28 cellular contexts compared by ENCODE assay signal in genomic region chr6:14571728-14572127, GRCh38.
DNase-seq lines count a peak whose midpoint lies in the region; ATAC-seq, FAIRE-seq and TF ChIP-seq lines count a peak whose summit lies in the region.
"Had no signal": no experiment of that assay in that cellular context is flagged by ENCODE, and none has a peak within 500 bp of the region (broad histone marks: within the 10 kb centered on the region; RNA-seq: fewer than 3 reads in every experiment).

No MANE protein-coding gene starts in this region.

- H3K9me1 ChIP-seq in K562 (ENCODE audit: control insufficient read depth, insufficient read depth, low read length) = no peaks in the 10 kb centered on the region

- H3K4me1 ChIP-seq in heart right ventricle (peaks cover 0 to 20% (median 3%) of the 10 kb centered on the region in 9 donors), right atrium auricular region (peaks cover 0 to 23% of the 10 kb centered on the region in 2 donors), K562 (replicated peaks in 1 of 2; ENCODE audit: control insufficient read depth in 2 of 2, insufficient read depth in 2 of 2, low read length in 2 of 2) (peaks cover 3 to 8% of the 10 kb centered on the region in 2 experiments; a peak in 4 of 5 replicates), endodermal cell (ENCODE audit: control insufficient read depth, insufficient read depth, low read length) (peaks cover 8% of the 10 kb centered on the region)

- no peak overlapping the region for H3K4me2 ChIP-seq in K562 (ENCODE audit: insufficient read depth, low read length)
- H3K4me2 ChIP-seq: A549 had no signal

- ATAC-seq in heart right ventricle (peak in 5 of 8 donors; percentile 32 to 61 (median 48)), K562 (no peak), HG03565 (IDR thresholded peaks at IDR 0.05; ENCODE audit: unreplicated experiment) (no peak)
- ATAC-seq in stimulated activated naive B cell treated with anti-CD40 and anti-IgM and Interleukin-4, amounts not matched to agents 10 μg/mL and 1 μg/mL and 100 μg/mL, for 72 hours (replicated peaks) = no peak
- ATAC-seq: A549; CD8-positive, alpha-beta T cell; GM12878; HCT116; PC-3 had no signal

- H3K9me3 Mint-ChIP-seq in stimulated activated naive B cell treated with anti-CD40 and anti-IgM and Interleukin-4, amounts not matched to agents 10 μg/mL and 1 μg/mL and 100 μg/mL, for 72 hours = peaks cover 7 to 9% of the 10 kb centered on the region in 2 donors
- peaks cover 3% of the 10 kb centered on the region for H3K9me3 Mint-ChIP-seq in endodermal cell
- H3K9me3 Mint-ChIP-seq: CD8-positive, alpha-beta T cell had no signal

- TF ChIP-seq EP300 in K562 (IDR thresholded peaks at IDR 0.05; ENCODE audit: low read length) = no peak

- no peaks in the 10 kb centered on the region for H3K27me3 Mint-ChIP-seq in stimulated activated naive B cell treated with anti-CD40 and anti-IgM and Interleukin-4, amounts not matched to agents 10 μg/mL and 1 μg/mL and 100 μg/mL, for 72 hours
- H3K27me3 Mint-ChIP-seq in endodermal cell (ENCODE audit: insufficient read depth) = peaks cover 3% of the 10 kb centered on the region

- in situ Hi-C loops in K562 (cut with MboI) = no loop called here

- H3K36me3 ChIP-seq in heart right ventricle = no peaks in the 10 kb centered on the region
- H3K36me3 ChIP-seq in right atrium auricular region = no peaks in the 10 kb centered on the region
- H3K36me3 ChIP-seq in K562 (ENCODE audit: control insufficient read depth, insufficient read depth, low read length) = no peaks in the 10 kb centered on the region
- H3K36me3 ChIP-seq in endodermal cell (ENCODE audit: control insufficient read depth, insufficient read depth, low read length) = no peaks in the 10 kb centered on the region

- H3K4me3 Mint-ChIP-seq in stimulated activated naive B cell treated with anti-CD40 and anti-IgM and Interleukin-4, amounts not matched to agents 10 μg/mL and 1 μg/mL and 100 μg/mL, for 72 hours = no peak overlapping the region
- H3K4me3 Mint-ChIP-seq in endodermal cell = no peak overlapping the region
- H3K4me3 Mint-ChIP-seq: CD8-positive, alpha-beta T cell had no signal

- POLR2A ChIA-PET in K562 (lab: Yijun Ruan, JAX) = no interaction called here

- TF ChIP-seq RAD21 in K562 (CRISPR knock-in tag; conservative IDR thresholded peaks at IDR 0.05 in 1 of 2, IDR thresholded peaks at IDR 0.05 in 1 of 2) = no peak

- DNase-seq in heart right ventricle (no peak), right atrium auricular region (ENCODE audit: low spot score) (no peak), K562 (ENCODE audit: extremely low read depth in 1 of 4, low spot score in 3 of 4) (no peak), islet precursor cell (peak; percentile 60), endodermal cell (no peak), NCI-H510A treated with DMSO at 0.1 percent for 48 hours (lab: John Stamatoyannopoulos, UW) (no peak)
- no peak for DNase-seq in stimulated activated naive B cell treated with anti-CD40 and anti-IgM and Interleukin-4, amounts not matched to agents 10 μg/mL and 1 μg/mL and 100 μg/mL, for 72 hours
- DNase-seq: AML-193; CD8-positive, alpha-beta T cell; GDM1; GOT3; Kasumi-1; MV-4-11; NCI-H1105; NCI-H1436 treated with DMSO at 0.1 percent for 48 hours; NCI-H187 treated with DMSO at 0.1 percent for 48 hours; NCI-H524 treated with DMSO at 0.1 percent for 48 hours; NCI-H82; NK-92 treated with Interleukin-12 subunit alpha and Interleukin-12 subunit beta, amount 100 ng/mL, for 24 hours; PC-3; SHP77 had no signal

- intact Hi-C loops in heart right ventricle (cut with DNase I) (loop anchor here in 2 of 10 donors (10.0 kb wide), 1 partner anchor 137 kb away; no protein-coding TSS in a partner anchor), K562 (cut with micrococcal nuclease) (no loop called here)

- H3K36me3 Mint-ChIP-seq in stimulated activated naive B cell treated with anti-CD40 and anti-IgM and Interleukin-4, amounts not matched to agents 10 μg/mL and 1 μg/mL and 100 μg/mL, for 72 hours = peaks cover 7 to 17% of the 10 kb centered on the region in 2 donors
- H3K36me3 Mint-ChIP-seq in endodermal cell (ENCODE audit: low read depth) = no peaks in the 10 kb centered on the region
- H3K36me3 Mint-ChIP-seq: CD8-positive, alpha-beta T cell had no signal

- TF ChIP-seq POLR2A in K562 (conservative IDR thresholded peaks at IDR 0.05) = no peak

- no TSS peak for BruUV-seq in K562 (replicated peaks; lab: Mats Ljungman, UMichigan)

- CTCF ChIA-PET in K562 (lab: Yijun Ruan, JAX; ENCODE audit: low intra/inter-chr PET ratio) = no interaction called here

- H3K4me1 Mint-ChIP-seq in stimulated activated naive B cell treated with anti-CD40 and anti-IgM and Interleukin-4, amounts not matched to agents 10 μg/mL and 1 μg/mL and 100 μg/mL, for 72 hours = peaks cover 59 to 77% of the 10 kb centered on the region in 2 donors
- H3K4me1 Mint-ChIP-seq in endodermal cell = peaks cover 33% of the 10 kb centered on the region

- WGBS in heart right ventricle, 2 donors = 45 to 68% methylated on average over 8 of the region's 8 CpGs
- 34% methylated on average over 8 of the region's 8 CpGs for WGBS in K562 (ENCODE audit: insufficient coverage, low coverage, missing lambda C conversion rate)
- 92% methylated on average over 6 to 8 of the region's 8 CpGs for WGBS in endodermal cell (ENCODE audit: insufficient coverage in 1 of 2, insufficient read length in 1 of 2), 2 experiments

- H3K27ac ChIP-seq in heart right ventricle (peak overlapping the region in 1 of 10 donors; percentile 15), right atrium auricular region (peak overlapping the region in 1 of 2 donors; percentile 42), K562 (ENCODE audit: extremely low read depth, low read depth, low read length) (no peak overlapping the region), endodermal cell (ENCODE audit: low read depth, low read length) (no peak overlapping the region)
- H3K27ac ChIP-seq: C4-2B, HL-60 had no signal

- peak overlapping the region; percentile 78 for H3K27ac Mint-ChIP-seq in stimulated activated naive B cell treated with anti-CD40 and anti-IgM and Interleukin-4, amounts not matched to agents 10 μg/mL and 1 μg/mL and 100 μg/mL, for 72 hours
- no peak overlapping the region for H3K27ac Mint-ChIP-seq in endodermal cell
- H3K27ac Mint-ChIP-seq: CD8-positive, alpha-beta T cell had no signal

- H2AFZ ChIP-seq in K562 (ENCODE audit: low read depth, low read length) = peak overlapping the region; percentile 35; the same call in 1 of the 2 replicates

- H3K9me3 ChIP-seq in heart right ventricle = no peaks in the 10 kb centered on the region
- no peaks in the 10 kb centered on the region for H3K9me3 ChIP-seq in right atrium auricular region
- H3K9me3 ChIP-seq in K562 (replicated peaks; ENCODE audit: control insufficient read depth, insufficient read depth, low read depth, low read length) = no peaks in the 10 kb centered on the region
- no peaks in the 10 kb centered on the region for H3K9me3 ChIP-seq in endodermal cell (ENCODE audit: control insufficient read depth, low read length)
- H3K9me3 ChIP-seq: A549, Caco-2 had no signal

- TF ChIP-seq CTCF in heart right ventricle (IDR thresholded peaks at IDR 0.05) = no peak
- TF ChIP-seq CTCF in right atrium auricular region (IDR thresholded peaks at IDR 0.05) = no peak
- TF ChIP-seq CTCF in K562 (IDR thresholded peaks at IDR 0.05 in 2 of 3, conservative IDR thresholded peaks at IDR 0.05 in 1 of 3; ENCODE audit: insufficient read depth in 2 of 3, low read depth in 1 of 3, low read length in 3 of 3) = no peak
- TF ChIP-seq CTCF in endodermal cell (conservative IDR thresholded peaks at IDR 0.05) = no peak

- H3K9ac ChIP-seq in K562 (ENCODE audit: insufficient read depth in 1 of 2, low read depth in 2 of 2, low read length in 2 of 2) (0 out of 4 replicates have a peak overlapping the region, but pooled peaks of 1 of the 2 experiments have one; percentile 41), endodermal cell (ENCODE audit: extremely low read depth, low read length, poor library complexity, severe bottlenecking) (no peak overlapping the region)

- no peaks in the 10 kb centered on the region for H4K20me1 ChIP-seq in K562 (replicated peaks; ENCODE audit: control insufficient read depth, insufficient read depth, low read length)

- H3K27me3 ChIP-seq in heart right ventricle = no peaks in the 10 kb centered on the region
- no peaks in the 10 kb centered on the region for H3K27me3 ChIP-seq in right atrium auricular region
- H3K27me3 ChIP-seq in K562 (ENCODE audit: control insufficient read depth in 2 of 2, insufficient read depth in 2 of 2, low read length in 2 of 2) = peaks cover 0 to 4% of the 10 kb centered on the region in 2 experiments; a peak in 1 of 5 replicates
- H3K27me3 ChIP-seq in endodermal cell (ENCODE audit: control insufficient read depth, insufficient read depth, low read length, poor library complexity, severe bottlenecking) = no peaks in the 10 kb centered on the region

- FAIRE-seq in K562 (lab: Jason Lieb, UNC) = no peak
- FAIRE-seq: A549, GM12878 had no signal

- H3K79me2 ChIP-seq in K562 (ENCODE audit: control insufficient read depth, insufficient read depth, low read length) = no peaks in the 10 kb centered on the region

- H3K4me3 ChIP-seq in heart right ventricle (no peak overlapping the region), right atrium auricular region (no peak overlapping the region), K562 (no peak overlapping the region), endodermal cell (ENCODE audit: low read length) (no peak overlapping the region)
- H3K4me3 ChIP-seq: A549, GM12878 had no signal

TF ChIP-seq in K562, 482 proteins besides CTCF, POLR2A, EP300 and RAD21:
- no peak for TF ChIP-seq ZNF707 (CRISPR knock-in tag; conservative IDR thresholded peaks at IDR 0.05)
- peak; percentile 22; the same call in 1 of the 2 replicates for TF ChIP-seq TFE3 (CRISPR knock-in tag; IDR thresholded peaks at IDR 0.05)

Comparison
In these comparisons a context has a peak if more than half of its experiments do, and no peak if none do; other contexts are left out.
1. ATAC-seq: peak in heart right ventricle (5 of 8); none in K562 (single experiment), stimulated activated naive B cell treated with anti-CD40 and anti-IgM and Interleukin-4, amounts not matched to agents 10 μg/mL and 1 μg/mL and 100 μg/mL, for 72 hours (0 of 2) and HG03565 (single experiment).